1 cellular context compared by ENCODE assay signal in the genomic region with DNA sequence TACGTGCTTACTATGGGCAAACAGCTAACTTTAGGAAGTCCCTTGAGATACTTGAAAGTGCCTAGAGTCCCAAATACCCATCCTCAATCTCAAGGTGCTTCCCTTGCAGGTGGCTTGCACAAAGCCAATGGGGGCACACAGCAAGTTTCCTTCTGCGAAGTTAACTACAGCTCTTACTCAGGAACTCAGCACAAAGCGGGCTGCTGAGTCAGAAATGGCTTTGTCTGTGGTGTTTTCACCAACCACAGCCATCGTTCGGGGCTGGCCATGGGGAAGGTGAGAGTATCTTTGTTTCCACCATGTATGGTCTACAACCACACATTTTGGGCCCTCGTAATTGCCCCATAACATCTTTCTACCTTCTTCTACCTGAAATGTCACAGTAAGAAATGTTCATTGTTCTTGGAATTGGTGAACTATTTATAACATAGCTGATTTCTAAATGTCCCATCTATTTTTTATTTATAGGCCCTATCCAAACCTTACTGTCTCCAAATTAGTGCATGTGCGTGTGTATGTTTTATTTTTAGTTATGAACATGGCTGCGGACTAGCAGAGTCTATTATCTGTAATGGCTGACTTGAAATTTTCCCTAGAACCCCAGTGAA.
TF ChIP-seq lines count a peak whose summit lies in the region.

No MANE protein-coding gene starts in this region.

TF ChIP-seq in GM12878, 131 proteins besides CTCF, POLR2A, EP300 and RAD21 (continued from another document and continues in another):
- no peak for TF ChIP-seq MYB (IDR thresholded peaks at IDR 0.05; ENCODE audit: borderline replicate concordance, low read depth, low read length)
- TF ChIP-seq CHD1 (IDR thresholded peaks at IDR 0.05; ENCODE audit: low read depth, low read length): no peak
- TF ChIP-seq, protein P1, sequence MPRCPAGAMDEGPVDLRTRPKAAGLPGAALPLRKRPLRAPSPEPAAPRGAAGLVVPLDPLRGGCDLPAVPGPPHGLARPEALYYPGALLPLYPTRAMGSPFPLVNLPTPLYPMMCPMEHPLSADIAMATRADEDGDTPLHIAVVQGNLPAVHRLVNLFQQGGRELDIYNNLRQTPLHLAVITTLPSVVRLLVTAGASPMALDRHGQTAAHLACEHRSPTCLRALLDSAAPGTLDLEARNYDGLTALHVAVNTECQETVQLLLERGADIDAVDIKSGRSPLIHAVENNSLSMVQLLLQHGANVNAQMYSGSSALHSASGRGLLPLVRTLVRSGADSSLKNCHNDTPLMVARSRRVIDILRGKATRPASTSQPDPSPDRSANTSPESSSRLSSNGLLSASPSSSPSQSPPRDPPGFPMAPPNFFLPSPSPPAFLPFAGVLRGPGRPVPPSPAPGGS (IDR thresholded peaks at IDR 0.05; ENCODE audit: borderline replicate concordance, insufficient read depth, low read depth, low read length, poor library complexity, severe bottlenecking): peak; percentile 98
- TF ChIP-seq ZNF622 (IDR thresholded peaks at IDR 0.05): no peak
- TF ChIP-seq, protein P2, sequence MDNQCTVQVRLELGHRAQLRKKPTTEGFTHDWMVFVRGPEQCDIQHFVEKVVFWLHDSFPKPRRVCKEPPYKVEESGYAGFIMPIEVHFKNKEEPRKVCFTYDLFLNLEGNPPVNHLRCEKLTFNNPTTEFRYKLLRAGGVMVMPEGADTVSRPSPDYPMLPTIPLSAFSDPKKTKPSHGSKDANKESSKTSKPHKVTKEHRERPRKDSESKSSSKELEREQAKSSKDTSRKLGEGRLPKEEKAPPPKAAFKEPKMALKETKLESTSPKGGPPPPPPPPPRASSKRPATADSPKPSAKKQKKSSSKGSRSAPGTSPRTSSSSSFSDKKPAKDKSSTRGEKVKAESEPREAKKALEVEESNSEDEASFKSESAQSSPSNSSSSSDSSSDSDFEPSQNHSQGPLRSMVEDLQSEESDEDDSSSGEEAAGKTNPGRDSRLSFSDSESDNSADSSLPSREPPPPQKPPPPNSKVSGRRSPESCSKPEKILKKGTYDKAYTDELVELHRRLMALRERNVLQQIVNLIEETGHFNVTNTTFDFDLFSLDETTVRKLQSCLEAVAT (IDR thresholded peaks at IDR 0.05): peak; percentile 97
- TF ChIP-seq NRF1 (conservative IDR thresholded peaks at IDR 0.05; ENCODE audit: low read depth, low read length): no peak
- no peak for TF ChIP-seq PAX8 (IDR thresholded peaks at IDR 0.05)
- TF ChIP-seq CHD4 (IDR thresholded peaks at IDR 0.05): no peak
- TF ChIP-seq EGR1 (IDR thresholded peaks at IDR 0.05; ENCODE audit: borderline replicate concordance in 1 of 2, low read depth in 2 of 2, low read length in 2 of 2): 0 out of 3 replicates have a peak, but pooled peaks of 1 of the 2 experiments have one; percentile 19
- peak; percentile 100 for TF ChIP-seq BCL11A (IDR thresholded peaks at IDR 0.05; ENCODE audit: low read depth, low read length)
- TF ChIP-seq RAD51 (IDR thresholded peaks at IDR 0.05): peak; percentile 67
- TF ChIP-seq CBFB (IDR thresholded peaks at IDR 0.05; ENCODE audit: low read depth): peak; percentile 99
- TF ChIP-seq, protein P3, sequence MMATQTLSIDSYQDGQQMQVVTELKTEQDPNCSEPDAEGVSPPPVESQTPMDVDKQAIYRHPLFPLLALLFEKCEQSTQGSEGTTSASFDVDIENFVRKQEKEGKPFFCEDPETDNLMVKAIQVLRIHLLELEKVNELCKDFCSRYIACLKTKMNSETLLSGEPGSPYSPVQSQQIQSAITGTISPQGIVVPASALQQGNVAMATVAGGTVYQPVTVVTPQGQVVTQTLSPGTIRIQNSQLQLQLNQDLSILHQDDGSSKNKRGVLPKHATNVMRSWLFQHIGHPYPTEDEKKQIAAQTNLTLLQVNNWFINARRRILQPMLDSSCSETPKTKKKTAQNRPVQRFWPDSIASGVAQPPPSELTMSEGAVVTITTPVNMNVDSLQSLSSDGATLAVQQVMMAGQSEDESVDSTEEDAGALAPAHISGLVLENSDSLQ (IDR thresholded peaks at IDR 0.05): peak; percentile 24; the same call in 1 of the 2 replicates
- TF ChIP-seq, protein P4, sequence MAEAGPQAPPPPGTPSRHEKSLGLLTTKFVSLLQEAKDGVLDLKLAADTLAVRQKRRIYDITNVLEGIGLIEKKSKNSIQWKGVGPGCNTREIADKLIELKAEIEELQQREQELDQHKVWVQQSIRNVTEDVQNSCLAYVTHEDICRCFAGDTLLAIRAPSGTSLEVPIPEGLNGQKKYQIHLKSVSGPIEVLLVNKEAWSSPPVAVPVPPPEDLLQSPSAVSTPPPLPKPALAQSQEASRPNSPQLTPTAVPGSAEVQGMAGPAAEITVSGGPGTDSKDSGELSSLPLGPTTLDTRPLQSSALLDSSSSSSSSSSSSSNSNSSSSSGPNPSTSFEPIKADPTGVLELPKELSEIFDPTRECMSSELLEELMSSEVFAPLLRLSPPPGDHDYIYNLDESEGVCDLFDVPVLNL (IDR thresholded peaks at IDR 0.05; ENCODE audit: low read depth, low read length): no peak
- TF ChIP-seq TARDBP (IDR thresholded peaks at IDR 0.05; ENCODE audit: borderline replicate concordance): peak; percentile 86
- TF ChIP-seq, protein P5, sequence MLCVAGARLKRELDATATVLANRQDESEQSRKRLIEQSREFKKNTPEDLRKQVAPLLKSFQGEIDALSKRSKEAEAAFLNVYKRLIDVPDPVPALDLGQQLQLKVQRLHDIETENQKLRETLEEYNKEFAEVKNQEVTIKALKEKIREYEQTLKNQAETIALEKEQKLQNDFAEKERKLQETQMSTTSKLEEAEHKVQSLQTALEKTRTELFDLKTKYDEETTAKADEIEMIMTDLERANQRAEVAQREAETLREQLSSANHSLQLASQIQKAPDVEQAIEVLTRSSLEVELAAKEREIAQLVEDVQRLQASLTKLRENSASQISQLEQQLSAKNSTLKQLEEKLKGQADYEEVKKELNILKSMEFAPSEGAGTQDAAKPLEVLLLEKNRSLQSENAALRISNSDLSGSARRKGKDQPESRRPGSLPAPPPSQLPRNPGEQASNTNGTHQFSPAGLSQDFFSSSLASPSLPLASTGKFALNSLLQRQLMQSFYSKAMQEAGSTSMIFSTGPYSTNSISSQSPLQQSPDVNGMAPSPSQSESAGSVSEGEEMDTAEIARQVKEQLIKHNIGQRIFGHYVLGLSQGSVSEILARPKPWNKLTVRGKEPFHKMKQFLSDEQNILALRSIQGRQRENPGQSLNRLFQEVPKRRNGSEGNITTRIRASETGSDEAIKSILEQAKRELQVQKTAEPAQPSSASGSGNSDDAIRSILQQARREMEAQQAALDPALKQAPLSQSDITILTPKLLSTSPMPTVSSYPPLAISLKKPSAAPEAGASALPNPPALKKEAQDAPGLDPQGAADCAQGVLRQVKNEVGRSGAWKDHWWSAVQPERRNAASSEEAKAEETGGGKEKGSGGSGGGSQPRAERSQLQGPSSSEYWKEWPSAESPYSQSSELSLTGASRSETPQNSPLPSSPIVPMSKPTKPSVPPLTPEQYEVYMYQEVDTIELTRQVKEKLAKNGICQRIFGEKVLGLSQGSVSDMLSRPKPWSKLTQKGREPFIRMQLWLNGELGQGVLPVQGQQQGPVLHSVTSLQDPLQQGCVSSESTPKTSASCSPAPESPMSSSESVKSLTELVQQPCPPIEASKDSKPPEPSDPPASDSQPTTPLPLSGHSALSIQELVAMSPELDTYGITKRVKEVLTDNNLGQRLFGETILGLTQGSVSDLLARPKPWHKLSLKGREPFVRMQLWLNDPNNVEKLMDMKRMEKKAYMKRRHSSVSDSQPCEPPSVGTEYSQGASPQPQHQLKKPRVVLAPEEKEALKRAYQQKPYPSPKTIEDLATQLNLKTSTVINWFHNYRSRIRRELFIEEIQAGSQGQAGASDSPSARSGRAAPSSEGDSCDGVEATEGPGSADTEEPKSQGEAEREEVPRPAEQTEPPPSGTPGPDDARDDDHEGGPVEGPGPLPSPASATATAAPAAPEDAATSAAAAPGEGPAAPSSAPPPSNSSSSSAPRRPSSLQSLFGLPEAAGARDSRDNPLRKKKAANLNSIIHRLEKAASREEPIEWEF (IDR thresholded peaks at IDR 0.05; ENCODE audit: insufficient replicate concordance, low read depth, low read length): peak; percentile 75
- TF ChIP-seq POLR2AphosphoS5 (IDR thresholded peaks at IDR 0.05; ENCODE audit: low read length): no peak
- TF ChIP-seq, protein P6, sequence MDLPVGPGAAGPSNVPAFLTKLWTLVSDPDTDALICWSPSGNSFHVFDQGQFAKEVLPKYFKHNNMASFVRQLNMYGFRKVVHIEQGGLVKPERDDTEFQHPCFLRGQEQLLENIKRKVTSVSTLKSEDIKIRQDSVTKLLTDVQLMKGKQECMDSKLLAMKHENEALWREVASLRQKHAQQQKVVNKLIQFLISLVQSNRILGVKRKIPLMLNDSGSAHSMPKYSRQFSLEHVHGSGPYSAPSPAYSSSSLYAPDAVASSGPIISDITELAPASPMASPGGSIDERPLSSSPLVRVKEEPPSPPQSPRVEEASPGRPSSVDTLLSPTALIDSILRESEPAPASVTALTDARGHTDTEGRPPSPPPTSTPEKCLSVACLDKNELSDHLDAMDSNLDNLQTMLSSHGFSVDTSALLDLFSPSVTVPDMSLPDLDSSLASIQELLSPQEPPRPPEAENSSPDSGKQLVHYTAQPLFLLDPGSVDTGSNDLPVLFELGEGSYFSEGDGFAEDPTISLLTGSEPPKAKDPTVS (IDR thresholded peaks at IDR 0.05; ENCODE audit: low read depth, low read length): no peak
- no peak for TF ChIP-seq FOS (IDR thresholded peaks at IDR 0.05; ENCODE audit: borderline replicate concordance, extremely low read depth, insufficient read length)
- peak; percentile 95 for TF ChIP-seq NBN (IDR thresholded peaks at IDR 0.05)
- TF ChIP-seq, protein P7, sequence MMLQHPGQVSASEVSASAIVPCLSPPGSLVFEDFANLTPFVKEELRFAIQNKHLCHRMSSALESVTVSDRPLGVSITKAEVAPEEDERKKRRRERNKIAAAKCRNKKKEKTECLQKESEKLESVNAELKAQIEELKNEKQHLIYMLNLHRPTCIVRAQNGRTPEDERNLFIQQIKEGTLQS (IDR thresholded peaks at IDR 0.05; ENCODE audit: borderline replicate concordance, extremely low read depth, low read depth, low read length): no peak
- peak; percentile 54; the same call in 1 of the 2 replicates for TF ChIP-seq ZNF24 (IDR thresholded peaks at IDR 0.05)
- no peak for TF ChIP-seq RBBP5 (conservative IDR thresholded peaks at IDR 0.05)
- TF ChIP-seq DPF2 (IDR thresholded peaks at IDR 0.05): peak; percentile 100
- TF ChIP-seq, protein P8, sequence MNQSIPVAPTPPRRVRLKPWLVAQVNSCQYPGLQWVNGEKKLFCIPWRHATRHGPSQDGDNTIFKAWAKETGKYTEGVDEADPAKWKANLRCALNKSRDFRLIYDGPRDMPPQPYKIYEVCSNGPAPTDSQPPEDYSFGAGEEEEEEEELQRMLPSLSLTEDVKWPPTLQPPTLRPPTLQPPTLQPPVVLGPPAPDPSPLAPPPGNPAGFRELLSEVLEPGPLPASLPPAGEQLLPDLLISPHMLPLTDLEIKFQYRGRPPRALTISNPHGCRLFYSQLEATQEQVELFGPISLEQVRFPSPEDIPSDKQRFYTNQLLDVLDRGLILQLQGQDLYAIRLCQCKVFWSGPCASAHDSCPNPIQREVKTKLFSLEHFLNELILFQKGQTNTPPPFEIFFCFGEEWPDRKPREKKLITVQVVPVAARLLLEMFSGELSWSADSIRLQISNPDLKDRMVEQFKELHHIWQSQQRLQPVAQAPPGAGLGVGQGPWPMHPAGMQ (IDR thresholded peaks at IDR 0.05; ENCODE audit: borderline replicate concordance): no peak; the same call in 1 of the 2 replicates
- TF ChIP-seq MEF2A (IDR thresholded peaks at IDR 0.05; ENCODE audit: insufficient read depth, low read depth, low read length): peak; percentile 94
- TF ChIP-seq BMI1 (IDR thresholded peaks at IDR 0.05; ENCODE audit: borderline replicate concordance): peak; percentile 92
- TF ChIP-seq HDGF (IDR thresholded peaks at IDR 0.05): no peak; the same call in 1 of the 2 replicates
- TF ChIP-seq RCOR1 (conservative IDR thresholded peaks at IDR 0.05; ENCODE audit: low read depth, low read length): peak; percentile 95
- TF ChIP-seq, protein P9, sequence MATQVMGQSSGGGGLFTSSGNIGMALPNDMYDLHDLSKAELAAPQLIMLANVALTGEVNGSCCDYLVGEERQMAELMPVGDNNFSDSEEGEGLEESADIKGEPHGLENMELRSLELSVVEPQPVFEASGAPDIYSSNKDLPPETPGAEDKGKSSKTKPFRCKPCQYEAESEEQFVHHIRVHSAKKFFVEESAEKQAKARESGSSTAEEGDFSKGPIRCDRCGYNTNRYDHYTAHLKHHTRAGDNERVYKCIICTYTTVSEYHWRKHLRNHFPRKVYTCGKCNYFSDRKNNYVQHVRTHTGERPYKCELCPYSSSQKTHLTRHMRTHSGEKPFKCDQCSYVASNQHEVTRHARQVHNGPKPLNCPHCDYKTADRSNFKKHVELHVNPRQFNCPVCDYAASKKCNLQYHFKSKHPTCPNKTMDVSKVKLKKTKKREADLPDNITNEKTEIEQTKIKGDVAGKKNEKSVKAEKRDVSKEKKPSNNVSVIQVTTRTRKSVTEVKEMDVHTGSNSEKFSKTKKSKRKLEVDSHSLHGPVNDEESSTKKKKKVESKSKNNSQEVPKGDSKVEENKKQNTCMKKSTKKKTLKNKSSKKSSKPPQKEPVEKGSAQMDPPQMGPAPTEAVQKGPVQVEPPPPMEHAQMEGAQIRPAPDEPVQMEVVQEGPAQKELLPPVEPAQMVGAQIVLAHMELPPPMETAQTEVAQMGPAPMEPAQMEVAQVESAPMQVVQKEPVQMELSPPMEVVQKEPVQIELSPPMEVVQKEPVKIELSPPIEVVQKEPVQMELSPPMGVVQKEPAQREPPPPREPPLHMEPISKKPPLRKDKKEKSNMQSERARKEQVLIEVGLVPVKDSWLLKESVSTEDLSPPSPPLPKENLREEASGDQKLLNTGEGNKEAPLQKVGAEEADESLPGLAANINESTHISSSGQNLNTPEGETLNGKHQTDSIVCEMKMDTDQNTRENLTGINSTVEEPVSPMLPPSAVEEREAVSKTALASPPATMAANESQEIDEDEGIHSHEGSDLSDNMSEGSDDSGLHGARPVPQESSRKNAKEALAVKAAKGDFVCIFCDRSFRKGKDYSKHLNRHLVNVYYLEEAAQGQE (IDR thresholded peaks at IDR 0.05; ENCODE audit: low read depth, low read length): peak; percentile 40; the same call in 1 of the 2 replicates
- peak; percentile 100 for TF ChIP-seq JUNB (IDR thresholded peaks at IDR 0.05)
- peak; percentile 99 for TF ChIP-seq MTA2 (IDR thresholded peaks at IDR 0.05; ENCODE audit: low read depth)
- TF ChIP-seq MXI1 (IDR thresholded peaks at IDR 0.05; ENCODE audit: low read depth, low read length): peak; percentile 76; the same call in 1 of the 2 replicates
- TF ChIP-seq, protein P10, sequence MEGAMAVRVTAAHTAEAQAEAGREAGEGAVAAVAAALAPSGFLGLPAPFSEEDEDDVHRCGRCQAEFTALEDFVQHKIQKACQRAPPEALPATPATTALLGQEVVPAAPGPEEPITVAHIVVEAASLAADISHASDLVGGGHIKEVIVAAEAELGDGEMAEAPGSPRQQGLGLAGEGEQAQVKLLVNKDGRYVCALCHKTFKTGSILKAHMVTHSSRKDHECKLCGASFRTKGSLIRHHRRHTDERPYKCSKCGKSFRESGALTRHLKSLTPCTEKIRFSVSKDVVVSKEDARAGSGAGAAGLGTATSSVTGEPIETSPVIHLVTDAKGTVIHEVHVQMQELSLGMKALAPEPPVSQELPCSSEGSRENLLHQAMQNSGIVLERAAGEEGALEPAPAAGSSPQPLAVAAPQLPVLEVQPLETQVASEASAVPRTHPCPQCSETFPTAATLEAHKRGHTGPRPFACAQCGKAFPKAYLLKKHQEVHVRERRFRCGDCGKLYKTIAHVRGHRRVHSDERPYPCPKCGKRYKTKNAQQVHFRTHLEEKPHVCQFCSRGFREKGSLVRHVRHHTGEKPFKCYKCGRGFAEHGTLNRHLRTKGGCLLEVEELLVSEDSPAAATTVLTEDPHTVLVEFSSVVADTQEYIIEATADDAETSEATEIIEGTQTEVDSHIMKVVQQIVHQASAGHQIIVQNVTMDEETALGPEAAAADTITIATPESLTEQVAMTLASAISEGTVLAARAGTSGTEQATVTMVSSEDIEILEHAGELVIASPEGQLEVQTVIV (IDR thresholded peaks at IDR 0.05; ENCODE audit: borderline replicate concordance, partially characterized antibody): no peak
- no peak for TF ChIP-seq CBX3 (IDR thresholded peaks at IDR 0.05; ENCODE audit: borderline replicate concordance, low read depth)
